ENCODE assay signal across 17 cellular contexts in the genomic region with DNA sequence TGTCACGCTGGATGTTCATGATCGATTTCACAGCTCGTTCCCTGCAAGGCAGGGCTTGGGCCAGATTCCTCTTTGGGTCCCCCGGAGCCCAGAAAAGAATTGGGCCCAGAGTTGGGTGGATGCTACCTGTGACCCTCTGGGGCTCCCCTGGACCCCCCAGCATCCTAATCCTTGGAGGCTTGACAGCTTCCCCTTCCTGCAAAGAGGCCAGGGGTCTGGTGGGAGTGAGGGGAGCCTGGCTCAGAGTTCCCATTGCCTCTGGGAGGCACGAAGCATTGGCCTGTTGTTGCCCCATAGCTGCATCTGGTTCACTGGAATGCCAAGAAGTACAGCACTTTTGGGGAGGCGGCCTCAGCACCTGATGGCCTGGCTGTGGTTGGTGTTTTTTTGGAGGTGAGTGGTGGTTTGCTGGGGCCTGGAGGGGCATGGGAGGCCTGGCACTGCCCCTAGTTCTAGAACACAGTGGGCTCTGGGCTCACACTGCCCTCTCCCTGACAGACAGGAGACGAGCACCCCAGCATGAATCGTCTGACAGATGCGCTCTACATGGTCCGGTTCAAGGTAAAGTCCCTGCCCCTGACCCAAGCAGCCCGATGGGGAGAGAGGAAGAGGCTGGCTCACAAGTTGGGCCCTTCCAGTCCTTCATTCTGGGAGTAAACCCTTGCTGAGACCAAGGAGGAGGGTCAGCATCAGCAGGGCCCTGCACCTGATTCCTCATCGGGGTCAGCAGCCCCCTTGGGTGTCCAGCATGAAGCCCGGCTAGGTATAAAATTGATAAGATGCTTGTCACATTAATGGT. TPM values are rescaled to one million over a fixed set of nuclear protein-coding genes. Genes with fewer than 3 reads are reported as not detected.
DNase-seq lines count a peak whose midpoint lies in the region; ATAC-seq and TF ChIP-seq lines count a peak whose summit lies in the region.
"Had no signal": no experiment of that assay in that cellular context is flagged by ENCODE, and none has a peak within 500 bp of the region (broad histone marks: within the 10 kb centered on the region; RNA-seq: fewer than 3 reads in every experiment).

No MANE protein-coding gene starts in this region.

- H3K9me3 Mint-ChIP-seq in activated B cell treated with CpG ODN at 0.5 μM for 24 hours, result no peaks in the 10 kb centered on the region
- no peaks in the 10 kb centered on the region for H3K9me3 Mint-ChIP-seq in stimulated activated effector memory CD8-positive, alpha-beta T cell treated with anti-CD3 and anti-CD28 coated beads, Interleukin-12 subunit alpha, Interleukin-12 subunit beta, amount 100 ng/mL, for 72 hours
- no peaks in the 10 kb centered on the region for H3K9me3 Mint-ChIP-seq in activated CD4-positive, alpha-beta T cell treated with anti-CD3 and anti-CD28 coated beads for 36 hours (ENCODE audit: low read depth)
- H3K9me3 Mint-ChIP-seq: CD8-positive, alpha-beta T cell; GM23338; HFFc6 had no signal

- intact Hi-C loops in activated B cell treated with CpG ODN at 0.5 μM for 24 hours (cut with micrococcal nuclease), result no loop called here
- intact Hi-C loops in activated CD4-positive, alpha-beta T cell treated with anti-CD3 and anti-CD28 coated beads for 36 hours (cut with DNase I, micrococcal nuclease), result no loop called here

- DNase-seq in H7 (peak; percentile 28), activated B cell treated with CpG ODN at 0.5 μM for 24 hours (no peak), islet precursor cell (peak; percentile 47)
- DNase-seq in stimulated activated effector memory CD8-positive, alpha-beta T cell treated with anti-CD3 and anti-CD28 coated beads, Interleukin-12 subunit alpha, Interleukin-12 subunit beta, amount 100 ng/mL, for 72 hours (ENCODE audit: low spot score in 2 of 2), result no peak
- no peak for DNase-seq in activated CD4-positive, alpha-beta T cell treated with anti-CD3 and anti-CD28 coated beads for 36 hours
- DNase-seq: CD8-positive, alpha-beta T cell; COR-L47; DMS153; DMS79 treated with DMSO at 0.1 percent for 48 hours; EL; HCEC 1CT; HFFc6; KBM-7 had no signal

- no peaks in the 10 kb centered on the region for H3K36me3 ChIP-seq in H7 (replicated peaks; ENCODE audit: control insufficient read depth, insufficient read depth, low read length)

- H3K4me3 ChIP-seq in H7 (ENCODE audit: insufficient read depth, low read depth, low read length), result no peak overlapping the region
- H3K4me3 ChIP-seq: A549, GM23338 had no signal

- TF ChIP-seq CTCF in activated B cell treated with CpG ODN at 0.5 μM for 24 hours (IDR thresholded peaks at IDR 0.05), result no peak

- POLR2A ChIA-PET in activated B cell treated with CpG ODN at 0.5 μM for 24 hours (lab: Charles Lee), result no interaction called here
- POLR2A ChIA-PET in activated CD4-positive, alpha-beta T cell treated with anti-CD3 and anti-CD28 coated beads for 36 hours (lab: Charles Lee), result interaction anchor here (0.6 kb wide), 1 partner anchor 138 kb away, joined by 4 read pairs; no protein-coding TSS in a partner anchor

- no peaks in the 10 kb centered on the region for H3K4me1 Mint-ChIP-seq in activated B cell treated with CpG ODN at 0.5 μM for 24 hours
- peaks cover 13% of the 10 kb centered on the region for H3K4me1 Mint-ChIP-seq in stimulated activated effector memory CD8-positive, alpha-beta T cell treated with anti-CD3 and anti-CD28 coated beads, Interleukin-12 subunit alpha, Interleukin-12 subunit beta, amount 100 ng/mL, for 72 hours
- peaks cover 3% of the 10 kb centered on the region for H3K4me1 Mint-ChIP-seq in activated CD4-positive, alpha-beta T cell treated with anti-CD3 and anti-CD28 coated beads for 36 hours

- peak overlapping the region; percentile 12 for H3K27ac Mint-ChIP-seq in activated B cell treated with CpG ODN at 0.5 μM for 24 hours
- H3K27ac Mint-ChIP-seq in stimulated activated effector memory CD8-positive, alpha-beta T cell treated with anti-CD3 and anti-CD28 coated beads, Interleukin-12 subunit alpha, Interleukin-12 subunit beta, amount 100 ng/mL, for 72 hours, result peak overlapping the region; percentile 23
- no peak overlapping the region for H3K27ac Mint-ChIP-seq in activated CD4-positive, alpha-beta T cell treated with anti-CD3 and anti-CD28 coated beads for 36 hours
- H3K27ac Mint-ChIP-seq: CD8-positive, alpha-beta T cell; GM23338; HFFc6 had no signal

- peaks cover 10% of the 10 kb centered on the region for H3K27me3 ChIP-seq in H7 (ENCODE audit: control insufficient read depth, insufficient read depth, low read length)

- ATAC-seq in activated B cell treated with CpG ODN at 0.5 μM for 24 hours (ENCODE audit: low read depth), result no peak
- no peak for ATAC-seq in stimulated activated effector memory CD8-positive, alpha-beta T cell treated with anti-CD3 and anti-CD28 coated beads, Interleukin-12 subunit alpha, Interleukin-12 subunit beta, amount 100 ng/mL, for 72 hours
- ATAC-seq in GM21737 (IDR thresholded peaks at IDR 0.05; ENCODE audit: unreplicated experiment), result no peak
- no peak for ATAC-seq in activated CD4-positive, alpha-beta T cell treated with anti-CD3 and anti-CD28 coated beads for 36 hours
- no peak for ATAC-seq in GM18870 (IDR thresholded peaks at IDR 0.05; ENCODE audit: unreplicated experiment)
- ATAC-seq: A549; CD8-positive, alpha-beta T cell; GM23338 had no signal

- CTCF ChIA-PET in activated B cell treated with CpG ODN at 0.5 μM for 24 hours (lab: Charles Lee), result no interaction called here
- CTCF ChIA-PET in activated CD4-positive, alpha-beta T cell treated with anti-CD3 and anti-CD28 coated beads for 36 hours (lab: Charles Lee), result interaction anchor here (0.5 to 1.6 kb wide), 4 partner anchors 17 to 110 kb away, joined by 3 to 6 read pairs (median 3); no protein-coding TSS in a partner anchor

- H3K4me3 Mint-ChIP-seq in activated B cell treated with CpG ODN at 0.5 μM for 24 hours, result no peak overlapping the region
- H3K4me3 Mint-ChIP-seq in stimulated activated effector memory CD8-positive, alpha-beta T cell treated with anti-CD3 and anti-CD28 coated beads, Interleukin-12 subunit alpha, Interleukin-12 subunit beta, amount 100 ng/mL, for 72 hours, result no peak overlapping the region
- H3K4me3 Mint-ChIP-seq in activated CD4-positive, alpha-beta T cell treated with anti-CD3 and anti-CD28 coated beads for 36 hours, result no peak overlapping the region
- H3K4me3 Mint-ChIP-seq: CD8-positive, alpha-beta T cell; GM23338; HFFc6 had no signal

- H3K27me3 Mint-ChIP-seq in activated B cell treated with CpG ODN at 0.5 μM for 24 hours, result peaks cover 8% of the 10 kb centered on the region
- peaks cover 3% of the 10 kb centered on the region for H3K27me3 Mint-ChIP-seq in activated CD4-positive, alpha-beta T cell treated with anti-CD3 and anti-CD28 coated beads for 36 hours

- no peaks in the 10 kb centered on the region for H3K36me3 Mint-ChIP-seq in activated B cell treated with CpG ODN at 0.5 μM for 24 hours (ENCODE audit: low read depth)
- no peaks in the 10 kb centered on the region for H3K36me3 Mint-ChIP-seq in stimulated activated effector memory CD8-positive, alpha-beta T cell treated with anti-CD3 and anti-CD28 coated beads, Interleukin-12 subunit alpha, Interleukin-12 subunit beta, amount 100 ng/mL, for 72 hours
- H3K36me3 Mint-ChIP-seq in activated CD4-positive, alpha-beta T cell treated with anti-CD3 and anti-CD28 coated beads for 36 hours (ENCODE audit: low read depth), result no peaks in the 10 kb centered on the region
- H3K36me3 Mint-ChIP-seq: CD8-positive, alpha-beta T cell had no signal

RNA-seq across cellular contexts. Expression of a gene that starts 7.2 kb away (rescaled TPM):
- 0.48 and 0.78 TPM in 2 replicates for total RNA-seq in H7 (2014; rRNA removed; shearing (Covaris generic))
- total RNA-seq in activated B cell treated with CpG ODN at 0.5 μM for 24 hours, result not detected in 2 replicates
- under 1 TPM in 1 of 2 experiments, not detected in 1; 0.16 TPM for total RNA-seq in activated CD4-positive, alpha-beta T cell treated with anti-CD3 and anti-CD28 coated beads for 36 hours
- total RNA-seq: CD8-positive, alpha-beta T cell; HFFc6 had no signal

RNA-seq across cellular contexts. Expression of a gene that starts 20.6 kb away (rescaled TPM):
- total RNA-seq in H7 (2014; rRNA removed; shearing (Covaris generic)), result 149 and 165 TPM in 2 replicates
- 53.7 and 54.1 TPM in 2 replicates for total RNA-seq in activated B cell treated with CpG ODN at 0.5 μM for 24 hours
- total RNA-seq in activated CD4-positive, alpha-beta T cell treated with anti-CD3 and anti-CD28 coated beads for 36 hours, result 100 to 1,000 TPM; 102 to 125 TPM

RNA-seq across cellular contexts. Expression of a gene that starts 28.9 kb away (rescaled TPM):
- total RNA-seq in H7 (2014; rRNA removed; shearing (Covaris generic)), result 10.5 and 23.7 TPM in 2 replicates
- total RNA-seq in activated B cell treated with CpG ODN at 0.5 μM for 24 hours, result 13.0 and 13.2 TPM in 2 replicates
- total RNA-seq in activated CD4-positive, alpha-beta T cell treated with anti-CD3 and anti-CD28 coated beads for 36 hours, result 10 to 100 TPM; 27.8 to 36.6 TPM

RNA-seq across cellular contexts. Expression of a gene that starts 50.0 kb away (rescaled TPM):
- total RNA-seq in H7 (2014; rRNA removed; shearing (Covaris generic)), result 0.11 TPM in 1 of 2 replicates, not detected in the other
- total RNA-seq in activated B cell treated with CpG ODN at 0.5 μM for 24 hours, result 0.27 TPM in 1 of 2 replicates, not detected in the other
- under 1 TPM in 1 of 2 experiments, not detected in 1; 0.14 TPM for total RNA-seq in activated CD4-positive, alpha-beta T cell treated with anti-CD3 and anti-CD28 coated beads for 36 hours
- total RNA-seq: CD8-positive, alpha-beta T cell; GM23338; HFFc6 had no signal

Comparison
In these comparisons a context has a peak if more than half of its experiments do, and no peak if none do; other contexts are left out.
1. DNase-seq: peak in H7 (single experiment) and islet precursor cell (single experiment); none in activated B cell treated with CpG ODN at 0.5 μM for 24 hours (single experiment), stimulated activated effector memory CD8-positive, alpha-beta T cell treated with anti-CD3 and anti-CD28 coated beads, Interleukin-12 subunit alpha, Interleukin-12 subunit beta, amount 100 ng/mL, for 72 hours (0 of 2) and activated CD4-positive, alpha-beta T cell treated with anti-CD3 and anti-CD28 coated beads for 36 hours (single experiment).